ENCODE assay signal across 8 cellular contexts in genomic region chr6:7615611-7616383, GRCh38. TPM values are rescaled to one million over a fixed set of nuclear protein-coding genes. Genes with fewer than 3 reads are reported as not detected.
A peak's percentile ranks its signal among the peaks of the same experiment; 100 is the strongest.
DNase-seq lines count a peak whose midpoint lies in the region; ATAC-seq and TF ChIP-seq lines count a peak whose summit lies in the region.

No MANE protein-coding gene starts in this region.

- H3K4me3 ChIP-seq in KMS-11 (IDR thresholded peaks at IDR 0.05; ENCODE audit: insufficient read depth, low read depth, low read length) (no peak overlapping the region), dorsolateral prefrontal cortex (peak overlapping the region in 34 of 59 donors; percentile 4 to 54 (median 32)), upper lobe of right lung (no peak overlapping the region)

- ATAC-seq in upper lobe of right lung (peak; percentile 45), HG02610 (IDR thresholded peaks at IDR 0.05; ENCODE audit: unreplicated experiment) (no peak)

- H3K27me3 ChIP-seq in KMS-11 (ENCODE audit: insufficient read depth, low read depth) (no peaks in the 10 kb centered on the region), dorsolateral prefrontal cortex (no peaks in the 10 kb centered on the region), upper lobe of right lung (no peaks in the 10 kb centered on the region)

- H3K4me2 ChIP-seq in KMS-11: peak overlapping the region; percentile 27; the same call in 1 of the 2 replicates

- H3K27ac Mint-ChIP-seq in activated T-cell treated with anti-CD3 and anti-CD28 coated beads, Interleukin-2, amount 50 U/mL, for 24 hours: no peak overlapping the region

- H3K9me3 ChIP-seq in upper lobe of right lung: no peaks in the 10 kb centered on the region

- H3K79me2 ChIP-seq in KMS-11 (ENCODE audit: insufficient read depth, low read depth): no peaks in the 10 kb centered on the region

- intact Hi-C loops in dorsolateral prefrontal cortex (cut with DNase I) (loop anchor here (2.0 to 10.0 kb wide), 3 partner anchors 338 to 931 kb away; no protein-coding TSS in a partner anchor), upper lobe of right lung (cut with DNase I) (loop anchor here (10.0 kb wide), 1 partner anchor 331 kb away; no protein-coding TSS in a partner anchor)

- H3K36me3 ChIP-seq in KMS-11 (ENCODE audit: insufficient read depth) (no peaks in the 10 kb centered on the region), upper lobe of right lung (peaks cover 30% of the 10 kb centered on the region)

- H3K27ac ChIP-seq in KMS-11 (no peak overlapping the region), dorsolateral prefrontal cortex (no peak overlapping the region), upper lobe of right lung (no peak overlapping the region)

- no peak overlapping the region for H3K4me3 Mint-ChIP-seq in activated T-cell treated with anti-CD3 and anti-CD28 coated beads, Interleukin-2, amount 50 U/mL, for 24 hours

- H3K9ac ChIP-seq in KMS-11: no peak overlapping the region

- DNase-seq in activated T-cell treated with anti-CD3 and anti-CD28 coated beads for 4 hours (peak; percentile 20), SKM-1 (lab: John Stamatoyannopoulos, UW; ENCODE audit: unreplicated experiment) (peak; percentile 10), dorsolateral prefrontal cortex (peak in 1 of 10 donors; percentile 11), lung microvascular endothelial cell (ENCODE audit: low read depth in 2 of 2) (peak; percentile 60 to 76), upper lobe of right lung (no peak)
- no peak for DNase-seq in activated T-cell treated with anti-CD3 and anti-CD28 coated beads, Interleukin-2, amount 50 U/mL, for 24 hours

- H3K4me1 ChIP-seq in KMS-11 (ENCODE audit: low read depth, poor library complexity, severe bottlenecking) (no peaks in the 10 kb centered on the region), upper lobe of right lung (peaks cover 4% of the 10 kb centered on the region)

- TF ChIP-seq CTCF in KMS-11 (conservative IDR thresholded peaks at IDR 0.05; ENCODE audit: low read depth, low read length) (peak; percentile 76), dorsolateral prefrontal cortex (IDR thresholded peaks at IDR 0.05 in 54 of 56, conservative IDR thresholded peaks at IDR 0.05 in 2 of 56; ENCODE audit: low read depth in 1 of 56, partially characterized antibody in 56 of 56) (peak; percentile 53 to 88 (median 74)), upper lobe of right lung (IDR thresholded peaks at IDR 0.05) (peak; percentile 83)

- H3K9me3 Mint-ChIP-seq in activated T-cell treated with anti-CD3 and anti-CD28 coated beads, Interleukin-2, amount 50 U/mL, for 24 hours: no peaks in the 10 kb centered on the region

- H2AFZ ChIP-seq in KMS-11 (ENCODE audit: low read depth): no peak overlapping the region

- H3K36me3 Mint-ChIP-seq in activated T-cell treated with anti-CD3 and anti-CD28 coated beads, Interleukin-2, amount 50 U/mL, for 24 hours (ENCODE audit: low read depth): peaks cover 30% of the 10 kb centered on the region

- H3K27me3 Mint-ChIP-seq in activated T-cell treated with anti-CD3 and anti-CD28 coated beads, Interleukin-2, amount 50 U/mL, for 24 hours: peaks cover 4% of the 10 kb centered on the region

- peaks cover 20% of the 10 kb centered on the region for H3K4me1 Mint-ChIP-seq in activated T-cell treated with anti-CD3 and anti-CD28 coated beads, Interleukin-2, amount 50 U/mL, for 24 hours (ENCODE audit: low read depth)

- H4K20me1 ChIP-seq in KMS-11 (ENCODE audit: insufficient read depth): no peaks in the 10 kb centered on the region

RNA-seq across cellular contexts. Expression of gene SNRNP48, which starts 25.8 kb away (rescaled TPM):
- 10 to 100 TPM in 102 of 120 experiments, 1 to 10 TPM in 18; 7.9 to 25.1 (median 12.6) TPM for total RNA-seq in dorsolateral prefrontal cortex
- 7.6 and 7.9 TPM in 2 replicates for total RNA-seq in lung microvascular endothelial cell
- 10.2 TPM for total RNA-seq in upper lobe of right lung

Comparison
In these comparisons a context has a peak if more than half of its experiments do, and no peak if none do; other contexts are left out.
1. DNase-seq: peak in activated T-cell treated with anti-CD3 and anti-CD28 coated beads for 4 hours (single experiment), SKM-1 (single experiment) and lung microvascular endothelial cell (2 of 2); none in activated T-cell treated with anti-CD3 and anti-CD28 coated beads, Interleukin-2, amount 50 U/mL, for 24 hours (single experiment) and upper lobe of right lung (single experiment).
2. H3K4me3 ChIP-seq: peak in dorsolateral prefrontal cortex (34 of 59); none in KMS-11 (single experiment) and upper lobe of right lung (single experiment).
3. Peak in every context shown above with its lines, with median percentiles within 50 percentile points of each other: CTCF ChIP-seq.